Comparison of ENCODE assay signal across 9 cellular contexts in the genomic region with DNA sequence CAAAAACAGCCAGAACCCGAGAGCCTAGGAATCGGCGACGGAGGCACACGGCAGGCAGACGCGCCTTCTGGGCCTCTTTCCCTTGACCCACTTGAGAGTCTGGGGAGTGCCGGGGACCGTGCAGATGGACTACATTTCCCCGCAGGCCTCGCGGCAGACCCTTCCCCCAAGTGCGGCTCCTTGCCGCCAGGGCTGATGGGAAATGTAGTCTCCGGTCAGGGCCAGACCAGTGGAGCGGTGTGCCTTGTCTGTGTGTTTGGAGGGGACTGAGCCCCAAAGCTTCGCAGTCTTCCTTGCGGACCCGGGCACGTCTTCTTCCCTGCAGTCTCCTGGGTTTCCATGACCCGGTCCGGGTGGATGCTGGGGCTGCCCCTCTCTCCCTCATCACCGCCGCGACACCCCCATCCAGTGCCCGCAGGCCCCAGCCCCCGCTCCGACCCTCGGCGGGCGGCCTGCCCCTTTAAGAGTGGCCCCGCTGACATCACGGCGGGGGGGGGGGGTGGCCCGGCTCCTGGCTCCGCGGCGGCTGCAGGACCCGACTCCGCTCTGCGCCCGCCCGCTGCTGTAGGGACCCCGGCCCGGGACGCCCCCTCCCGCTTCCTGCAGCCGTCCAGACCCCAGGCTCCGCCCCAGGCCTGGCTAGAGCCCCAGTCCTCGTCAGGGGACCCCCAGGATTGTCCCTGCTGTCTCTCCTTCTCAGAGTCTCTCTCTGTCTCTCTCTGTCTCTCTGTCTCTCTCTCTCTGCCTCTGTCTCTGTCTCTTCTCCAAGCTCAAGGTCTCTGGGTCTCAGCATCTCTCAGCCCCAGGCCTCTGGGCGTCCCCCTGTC. TPM values are rescaled to one million over a fixed set of nuclear protein-coding genes. Genes with fewer than 3 reads are reported as not detected.
A peak's percentile ranks its signal among the peaks of the same experiment; 100 is the strongest.
DNase-seq lines count a peak whose midpoint lies in the region; ATAC-seq and TF ChIP-seq lines count a peak whose summit lies in the region.
"Had no signal": no experiment of that assay in that cellular context is flagged by ENCODE, and none has a peak within 500 bp of the region (broad histone marks: within the 10 kb centered on the region; RNA-seq: fewer than 3 reads in every experiment).

No MANE protein-coding gene starts in this region.

- CTCF ChIA-PET in Caco-2 (lab: Charles Lee): no interaction called here

- no peaks in the 10 kb centered on the region for H3K4me1 ChIP-seq in Caco-2
- no peaks in the 10 kb centered on the region for H3K4me1 ChIP-seq in fibroblast of lung (ENCODE audit: control insufficient read depth, extremely low read depth, insufficient read depth, low read length)

- BruUV-seq in Caco-2 (replicated peaks; lab: Mats Ljungman, UMichigan): no TSS peak

- H3K9ac ChIP-seq in fibroblast of lung (ENCODE audit: insufficient read depth, low read length): no peak overlapping the region

- H4K20me1 ChIP-seq in fibroblast of lung (ENCODE audit: control insufficient read depth, extremely low read depth, insufficient read depth, low read length): no peaks in the 10 kb centered on the region

- POLR2A ChIA-PET in Caco-2 (lab: Charles Lee): no interaction called here

- H3K79me2 ChIP-seq in fibroblast of lung (ENCODE audit: control insufficient read depth, insufficient read depth, low read length): no peaks in the 10 kb centered on the region

- no peak for ATAC-seq in GM21619 (IDR thresholded peaks at IDR 0.05; ENCODE audit: unreplicated experiment)
- no peak for ATAC-seq in HG03095 (IDR thresholded peaks at IDR 0.05; ENCODE audit: unreplicated experiment)
- ATAC-seq: gastrocnemius medialis had no signal

- H3K27me3 ChIP-seq in Caco-2 (replicated peaks; ENCODE audit: control insufficient read depth, insufficient read depth, low read length): no peaks in the 10 kb centered on the region
- peaks cover 18% of the 10 kb centered on the region for H3K27me3 ChIP-seq in fibroblast of lung (ENCODE audit: control insufficient read depth, insufficient read depth, low read length)

- DNase-seq in Caco-2 (no peak), NCI-H1930 (lab: John Stamatoyannopoulos, UW) (peak; percentile 34 to 78), activated T-cell treated with anti-CD3 and anti-CD28 coated beads for 48 hours (ENCODE audit: low read depth) (peak; percentile 53), fibroblast of lung (ENCODE audit: low read depth in 2 of 2) (peak; percentile 40 to 51), non-pigmented ciliary epithelial cell (ENCODE audit: low read depth) (peak; percentile 13), NCI-H128 (lab: John Stamatoyannopoulos, UW; ENCODE audit: unreplicated experiment) (no peak)

- peak overlapping the region; percentile 65 for H3K4me2 ChIP-seq in fibroblast of lung (ENCODE audit: extremely low read depth, insufficient read depth, low read length)

- no peak overlapping the region for H3K27ac ChIP-seq in fibroblast of lung (ENCODE audit: insufficient read depth, low read length)
- H3K27ac ChIP-seq: gastrocnemius medialis had no signal

- intact Hi-C loops in Caco-2 (cut with micrococcal nuclease; ENCODE audit: unreplicated experiment): no loop called here

- H3K4me1 Mint-ChIP-seq in Caco-2 (ENCODE audit: low read depth, unreplicated experiment): no peaks in the 10 kb centered on the region

- H3K27me3 Mint-ChIP-seq in Caco-2 (ENCODE audit: insufficient read depth, unreplicated experiment): peaks cover 29% of the 10 kb centered on the region

- H3K4me3 ChIP-seq in Caco-2 (ENCODE audit: low read depth, low read length) (no peak overlapping the region), fibroblast of lung (replicated peaks in 1 of 4; ENCODE audit: control extremely low read depth in 1 of 4, insufficient read depth in 1 of 4, low read depth in 3 of 4, low read length in 4 of 4) (peak overlapping the region; percentile 6 to 35 (median 22))

- no peaks in the 10 kb centered on the region for H3K9me3 ChIP-seq in Caco-2
- no peaks in the 10 kb centered on the region for H3K9me3 ChIP-seq in fibroblast of lung (ENCODE audit: control insufficient read depth, insufficient read depth, low read depth, low read length)
- H3K9me3 ChIP-seq: gastrocnemius medialis had no signal

- H3K36me3 Mint-ChIP-seq in Caco-2 (ENCODE audit: insufficient read depth, unreplicated experiment): no peaks in the 10 kb centered on the region

- peak overlapping the region; percentile 11 for H3K4me3 Mint-ChIP-seq in Caco-2 (ENCODE audit: unreplicated experiment)

- peaks cover 10% of the 10 kb centered on the region for H3K9me3 Mint-ChIP-seq in Caco-2 (ENCODE audit: unreplicated experiment)

- TF ChIP-seq CTCF in Caco-2 (IDR thresholded peaks at IDR 0.05; ENCODE audit: insufficient read depth in 1 of 2, low read depth in 1 of 2, low read length in 1 of 2, severe bottlenecking in 1 of 2, unreplicated experiment in 1 of 2) (no peak), fibroblast of lung (conservative IDR thresholded peaks at IDR 0.05 in 1 of 2, IDR thresholded peaks at IDR 0.05 in 1 of 2; ENCODE audit: low read depth in 1 of 2, low read length in 2 of 2) (no peak)

- H3K36me3 ChIP-seq in Caco-2 (ENCODE audit: control insufficient read depth, insufficient read depth, low read length) (no peaks in the 10 kb centered on the region), fibroblast of lung (ENCODE audit: control insufficient read depth, insufficient read depth, low read length) (no peaks in the 10 kb centered on the region)
- H3K36me3 ChIP-seq: gastrocnemius medialis had no signal

- H2AFZ ChIP-seq in fibroblast of lung (ENCODE audit: low read length): no peak overlapping the region

- no peak overlapping the region for H3K27ac Mint-ChIP-seq in Caco-2 (ENCODE audit: unreplicated experiment)

RNA-seq across cellular contexts. Expression of a gene that starts 0.8 kb away (rescaled TPM):
- total RNA-seq in Caco-2 (2022) (not detected in 2 replicates), fibroblast of lung (0.17 and 0.26 TPM in 2 replicates)
- polyA plus RNA-seq in fibroblast of lung: 0.68 and 3.2 TPM in 2 replicates
- polyA plus RNA-seq in fibroblast of lung (2012): 0.56 and 2.8 TPM in 2 replicates
- 0.27 and 6.6 TPM in 2 replicates for polyA minus RNA-seq in fibroblast of lung (ENCODE audit: low replicate concordance)
- total RNA-seq: gastrocnemius medialis had no signal

RNA-seq across cellular contexts. Expression of a gene that starts 26.3 kb away (rescaled TPM):
- total RNA-seq in Caco-2 (2022) (1.7 and 2.6 TPM in 2 replicates), fibroblast of lung (not detected in 2 replicates)
- not detected in 2 replicates for polyA plus RNA-seq in fibroblast of lung
- not detected in 2 replicates for polyA plus RNA-seq in fibroblast of lung (2012)
- 0.11 TPM in 1 of 2 replicates, not detected in the other for polyA minus RNA-seq in fibroblast of lung (ENCODE audit: low replicate concordance)
- total RNA-seq: gastrocnemius medialis had no signal

RNA-seq across cellular contexts. Expression of a gene that starts 40.6 kb away (rescaled TPM):
- total RNA-seq in Caco-2 (2022) (115 and 132 TPM in 2 replicates), fibroblast of lung (3.1 and 9.1 TPM in 2 replicates)
- 46.0 and 51.5 TPM in 2 replicates for polyA plus RNA-seq in fibroblast of lung
- polyA plus RNA-seq in fibroblast of lung (2012): 138 and 198 TPM in 2 replicates
- polyA minus RNA-seq in fibroblast of lung (ENCODE audit: low replicate concordance): 301 and 407 TPM in 2 replicates

RNA-seq across cellular contexts. Expression of a gene that starts 54.4 kb away (rescaled TPM):
- total RNA-seq in Caco-2 (2022) (0.91 and 1.1 TPM in 2 replicates), fibroblast of lung (under 0.01 TPM in 1 of 2 replicates, not detected in the other)
- 0.01 TPM in 2 replicates for polyA plus RNA-seq in fibroblast of lung
- 0.09 and 0.16 TPM in 2 replicates for polyA plus RNA-seq in fibroblast of lung (2012)
- polyA minus RNA-seq in fibroblast of lung (ENCODE audit: low replicate concordance): not detected in 2 replicates

Comparison
In these comparisons a context has a peak if more than half of its experiments do, and no peak if none do; other contexts are left out.
1. DNase-seq: peak in NCI-H1930 (2 of 2), activated T-cell treated with anti-CD3 and anti-CD28 coated beads for 48 hours (single experiment), fibroblast of lung (2 of 2) and non-pigmented ciliary epithelial cell (single experiment); none in Caco-2 (0 of 2) and NCI-H128 (single experiment).
2. RNA of a gene that starts 40.6 kb away (total RNA-seq): 115 to 132 TPM in Caco-2; 3.1 to 9.1 TPM in fibroblast of lung; every median in the first group is over 10 times any median in the second.